ENCODE assay signal across 15 cellular contexts in genomic region chr10:7622969-7623368, GRCh38. TPM values are rescaled to one million over a fixed set of nuclear protein-coding genes. Genes with fewer than 3 reads are reported as not detected.
DNase-seq lines count a peak whose midpoint lies in the region; ATAC-seq and TF ChIP-seq lines count a peak whose summit lies in the region.
"Had no signal": no experiment of that assay in that cellular context is flagged by ENCODE, and none has a peak within 500 bp of the region (broad histone marks: within the 10 kb centered on the region; RNA-seq: fewer than 3 reads in every experiment).

No MANE protein-coding gene starts in this region.

- no peaks in the 10 kb centered on the region for H3K27me3 ChIP-seq in cardiac muscle cell
- no peaks in the 10 kb centered on the region for H3K27me3 ChIP-seq in smooth muscle cell (ENCODE audit: low read depth)
- H3K27me3 ChIP-seq: body of pancreas had no signal

- H3K9me3 ChIP-seq in cardiac muscle cell (ENCODE audit: low read depth) (no peaks in the 10 kb centered on the region), smooth muscle cell (replicated peaks; ENCODE audit: low read depth) (no peaks in the 10 kb centered on the region)
- H3K9me3 ChIP-seq: body of pancreas, psoas muscle had no signal

- no peaks in the 10 kb centered on the region for H3K9me3 Mint-ChIP-seq in activated naive CD8-positive, alpha-beta T cell treated with anti-CD3 and anti-CD28 coated beads, Interleukin-2, amount 50 U/mL, for 24 hours
- no peaks in the 10 kb centered on the region for H3K9me3 Mint-ChIP-seq in activated naive CD8-positive, alpha-beta T cell treated with anti-CD3 and anti-CD28 coated beads for 36 hours
- H3K9me3 Mint-ChIP-seq: stimulated activated naive B cell treated with anti-CD40 and anti-IgM and Interleukin-4, amounts not matched to agents 10 μg/mL and 1 μg/mL and 100 μg/mL, for 72 hours had no signal

- H3K36me3 Mint-ChIP-seq in activated naive CD8-positive, alpha-beta T cell treated with anti-CD3 and anti-CD28 coated beads, Interleukin-2, amount 50 U/mL, for 24 hours (ENCODE audit: low read depth) = no peaks in the 10 kb centered on the region
- no peaks in the 10 kb centered on the region for H3K36me3 Mint-ChIP-seq in activated naive CD8-positive, alpha-beta T cell treated with anti-CD3 and anti-CD28 coated beads for 36 hours
- H3K36me3 Mint-ChIP-seq: stimulated activated naive B cell treated with anti-CD40 and anti-IgM and Interleukin-4, amounts not matched to agents 10 μg/mL and 1 μg/mL and 100 μg/mL, for 72 hours had no signal

- H3K36me3 ChIP-seq in cardiac muscle cell (no peaks in the 10 kb centered on the region), smooth muscle cell (ENCODE audit: low read depth) (no peaks in the 10 kb centered on the region)

- no peaks in the 10 kb centered on the region for H3K79me2 ChIP-seq in smooth muscle cell (ENCODE audit: low read depth)

- H3K27ac Mint-ChIP-seq in activated naive CD8-positive, alpha-beta T cell treated with anti-CD3 and anti-CD28 coated beads, Interleukin-2, amount 50 U/mL, for 24 hours = no peak overlapping the region
- H3K27ac Mint-ChIP-seq in activated naive CD8-positive, alpha-beta T cell treated with anti-CD3 and anti-CD28 coated beads for 36 hours = no peak overlapping the region
- H3K27ac Mint-ChIP-seq: stimulated activated naive B cell treated with anti-CD40 and anti-IgM and Interleukin-4, amounts not matched to agents 10 μg/mL and 1 μg/mL and 100 μg/mL, for 72 hours had no signal

- H3K27ac ChIP-seq in cardiac muscle cell = no peak overlapping the region
- no peak overlapping the region for H3K27ac ChIP-seq in smooth muscle cell (ENCODE audit: low read depth)
- H3K27ac ChIP-seq: body of pancreas, HL-60, psoas muscle had no signal

- no peaks in the 10 kb centered on the region for H4K20me1 ChIP-seq in smooth muscle cell (ENCODE audit: low read depth)

- 48% methylated on average over 6 of the region's 6 CpGs for WGBS in smooth muscle cell (ENCODE audit: low lambda C conversion rate)

- H3K27me3 Mint-ChIP-seq in activated naive CD8-positive, alpha-beta T cell treated with anti-CD3 and anti-CD28 coated beads, Interleukin-2, amount 50 U/mL, for 24 hours = peaks cover 2% of the 10 kb centered on the region
- peaks cover 3% of the 10 kb centered on the region for H3K27me3 Mint-ChIP-seq in activated naive CD8-positive, alpha-beta T cell treated with anti-CD3 and anti-CD28 coated beads for 36 hours

- H3K4me3 Mint-ChIP-seq in activated naive CD8-positive, alpha-beta T cell treated with anti-CD3 and anti-CD28 coated beads, Interleukin-2, amount 50 U/mL, for 24 hours = no peak overlapping the region
- H3K4me3 Mint-ChIP-seq in activated naive CD8-positive, alpha-beta T cell treated with anti-CD3 and anti-CD28 coated beads for 36 hours = no peak overlapping the region
- H3K4me3 Mint-ChIP-seq: stimulated activated naive B cell treated with anti-CD40 and anti-IgM and Interleukin-4, amounts not matched to agents 10 μg/mL and 1 μg/mL and 100 μg/mL, for 72 hours had no signal

- H3K4me2 ChIP-seq in smooth muscle cell = no peak overlapping the region

- H3K4me3 ChIP-seq in cardiac muscle cell (no peak overlapping the region), smooth muscle cell (no peak overlapping the region)
- H3K4me3 ChIP-seq: body of pancreas, psoas muscle had no signal

- H3K4me1 ChIP-seq in cardiac muscle cell (ENCODE audit: low read depth) (no peaks in the 10 kb centered on the region), smooth muscle cell (ENCODE audit: low read depth) (no peaks in the 10 kb centered on the region)

- H3F3A ChIP-seq in smooth muscle cell (ENCODE audit: low read depth) = no peaks in the 10 kb centered on the region

- TF ChIP-seq CTCF in cardiac muscle cell (IDR thresholded peaks at IDR 0.05; ENCODE audit: low read depth, low read length) (peak; percentile 59), smooth muscle cell (IDR thresholded peaks at IDR 0.05; ENCODE audit: borderline replicate concordance, insufficient read depth, poor library complexity, severe bottlenecking) (peak; percentile 15)

- peak; percentile 12 for DNase-seq in activated naive CD8-positive, alpha-beta T cell treated with anti-CD3 and anti-CD28 coated beads, Interleukin-2, amount 50 U/mL, for 24 hours
- no peak for DNase-seq in activated naive CD8-positive, alpha-beta T cell treated with anti-CD3 and anti-CD28 coated beads for 36 hours
- peak; percentile 59 to 83 for DNase-seq in NCI-H2081 (lab: John Stamatoyannopoulos, UW)
- DNase-seq in cardiac muscle cell (ENCODE audit: low read depth in 1 of 2, low spot score in 1 of 2) = peak; percentile 56 to 58
- DNase-seq in smooth muscle cell (lab: John Stamatoyannopoulos, UW; ENCODE audit: unreplicated experiment) = no peak
- DNase-seq in stimulated activated CD4-positive, alpha-beta T cell treated with anti-CD3 and anti-CD28 coated beads, Interleukin-4, amount 100 ng/mL, for 4 hours = no peak
- DNase-seq: activated CD4-positive, alpha-beta T cell treated with anti-CD3 and anti-CD28 coated beads for 1 hour; body of pancreas; psoas muscle; stimulated activated CD4-positive, alpha-beta T cell treated with anti-CD3 and anti-CD28 coated beads, Interleukin-1b, Interleukin-23, amount 100 ng/mL, for 48 hours; stimulated activated naive B cell treated with anti-CD40 and anti-IgM and Interleukin-4, amounts not matched to agents 10 μg/mL and 1 μg/mL and 100 μg/mL, for 72 hours; SW 1271 had no signal

- H3K9ac ChIP-seq in smooth muscle cell (ENCODE audit: low read depth) = no peak overlapping the region

- no peaks in the 10 kb centered on the region for H3K4me1 Mint-ChIP-seq in activated naive CD8-positive, alpha-beta T cell treated with anti-CD3 and anti-CD28 coated beads, Interleukin-2, amount 50 U/mL, for 24 hours
- H3K4me1 Mint-ChIP-seq in activated naive CD8-positive, alpha-beta T cell treated with anti-CD3 and anti-CD28 coated beads for 36 hours = no peaks in the 10 kb centered on the region

- H2AFZ ChIP-seq in smooth muscle cell (ENCODE audit: low read depth) = no peak overlapping the region

- ATAC-seq in activated naive CD8-positive, alpha-beta T cell treated with anti-CD3 and anti-CD28 coated beads, Interleukin-2, amount 50 U/mL, for 24 hours = no peak
- ATAC-seq in GM21825 (IDR thresholded peaks at IDR 0.05; ENCODE audit: unreplicated experiment) (no peak), GM19328 (IDR thresholded peaks at IDR 0.05; ENCODE audit: unreplicated experiment) (no peak)
- ATAC-seq: body of pancreas; psoas muscle; stimulated activated naive B cell treated with anti-CD40 and anti-IgM and Interleukin-4, amounts not matched to agents 10 μg/mL and 1 μg/mL and 100 μg/mL, for 72 hours had no signal

RNA-seq across cellular contexts. Expression of gene ITIH5, which starts 43.8 kb away (rescaled TPM):
- total RNA-seq in activated naive CD8-positive, alpha-beta T cell treated with anti-CD3 and anti-CD28 coated beads for 36 hours = not detected
- total RNA-seq in cardiac muscle cell = 0.11 and 0.60 TPM in 2 replicates
- 0.11 TPM in 1 of 2 replicates, not detected in the other for polyA plus RNA-seq in cardiac muscle cell
- total RNA-seq in smooth muscle cell = 12.6 and 14.9 TPM in 2 replicates
- 9.1 and 9.6 TPM in 2 replicates for polyA plus RNA-seq in smooth muscle cell

Comparison
In these comparisons a context has a peak if more than half of its experiments do, and no peak if none do; other contexts are left out.
1. DNase-seq: peak in activated naive CD8-positive, alpha-beta T cell treated with anti-CD3 and anti-CD28 coated beads, Interleukin-2, amount 50 U/mL, for 24 hours (single experiment), NCI-H2081 (2 of 2) and cardiac muscle cell (2 of 2); none in activated naive CD8-positive, alpha-beta T cell treated with anti-CD3 and anti-CD28 coated beads for 36 hours (single experiment), smooth muscle cell (single experiment) and stimulated activated CD4-positive, alpha-beta T cell treated with anti-CD3 and anti-CD28 coated beads, Interleukin-4, amount 100 ng/mL, for 4 hours (0 of 2).